8 cellular contexts compared by ENCODE assay signal in the genomic region with DNA sequence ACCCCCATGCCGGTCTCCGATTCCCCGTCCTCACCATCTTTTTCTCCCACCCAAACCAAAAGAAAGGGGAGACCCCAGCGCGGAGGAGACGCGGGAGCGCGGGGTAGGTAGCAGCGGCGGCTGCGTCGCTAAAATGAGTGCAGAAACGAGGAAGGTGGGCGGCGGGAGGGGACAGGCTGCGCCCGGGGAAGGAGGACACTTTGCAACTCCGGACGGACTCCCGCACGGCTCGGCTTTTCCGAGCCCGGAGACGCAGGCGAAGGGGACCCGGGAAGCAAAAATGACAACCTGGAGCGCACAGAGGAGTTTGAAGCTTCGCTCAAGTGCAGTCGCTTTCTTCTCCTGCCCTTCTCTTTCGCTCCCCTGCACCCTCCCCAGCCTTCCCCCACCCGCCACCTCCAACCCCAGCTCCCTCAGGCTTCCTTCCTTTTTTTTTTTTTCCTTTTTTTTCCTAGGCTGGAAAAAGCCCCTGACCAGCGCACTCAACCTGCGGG. TPM values are rescaled to one million over a fixed set of nuclear protein-coding genes. Genes with fewer than 3 reads are reported as not detected.
A peak's percentile ranks its signal among the peaks of the same experiment; 100 is the strongest.
DNase-seq lines count a peak whose midpoint lies in the region; ATAC-seq and TF ChIP-seq lines count a peak whose summit lies in the region.

No MANE protein-coding gene starts in this region.

- DNase-seq in GM13977 (ENCODE audit: low spot score), result peak; percentile 52
- no peak for DNase-seq in SK-N-MC (ENCODE audit: low read depth, low spot score)
- DNase-seq in mammary epithelial cell, result no peak
- DNase-seq in left lobe of liver (ENCODE audit: low spot score), result no peak
- DNase-seq in stimulated activated effector memory CD8-positive, alpha-beta T cell treated with anti-CD3 and anti-CD28 coated beads, Interleukin-12 subunit alpha, Interleukin-12 subunit beta, amount 100 ng/mL, for 72 hours (ENCODE audit: low spot score in 2 of 2), result peak; percentile 16 to 74
- no peak for DNase-seq in LoVo (ENCODE audit: low spot score)
- no peak for DNase-seq in NCI-H345 treated with DMSO at 0.1 percent for 48 hours (lab: John Stamatoyannopoulos, UW; ENCODE audit: unreplicated experiment)

- H3K4me3 Mint-ChIP-seq in stimulated activated effector memory CD8-positive, alpha-beta T cell treated with anti-CD3 and anti-CD28 coated beads, Interleukin-12 subunit alpha, Interleukin-12 subunit beta, amount 100 ng/mL, for 72 hours, result peak overlapping the region; percentile 97

- CTCF ChIA-PET in mammary epithelial cell (lab: Charles Lee; ENCODE audit: low non-redundant PET), result interaction anchor here (0.6 to 1.0 kb wide), 3 partner anchors 289 to 490 kb away, joined by 6 to 15 read pairs (median 9); no protein-coding TSS in a partner anchor

- peaks cover 29% of the 10 kb centered on the region for H3K4me1 ChIP-seq in mammary epithelial cell (ENCODE audit: insufficient read depth, low read length)

- H3K4me2 ChIP-seq in mammary epithelial cell (ENCODE audit: insufficient read depth, low read depth, low read length), result peak overlapping the region; percentile 97

- peaks cover 53% of the 10 kb centered on the region for H3K27me3 ChIP-seq in mammary epithelial cell (ENCODE audit: insufficient read depth, low read length)

- no peak overlapping the region for H3K9ac ChIP-seq in SK-N-MC (ENCODE audit: insufficient read length)
- H3K9ac ChIP-seq in mammary epithelial cell (ENCODE audit: insufficient read depth, low read length), result no peak overlapping the region

- H3K27ac Mint-ChIP-seq in stimulated activated effector memory CD8-positive, alpha-beta T cell treated with anti-CD3 and anti-CD28 coated beads, Interleukin-12 subunit alpha, Interleukin-12 subunit beta, amount 100 ng/mL, for 72 hours, result peak overlapping the region; percentile 96

- dilution Hi-C loops in mammary epithelial cell (cut with HindIII; ENCODE audit: low sequenced_read_pairs), result no loop called here

- H2AFZ ChIP-seq in mammary epithelial cell (ENCODE audit: low read depth, low read length), result peak overlapping the region; percentile 85

- intact Hi-C loops in mammary epithelial cell (cut with micrococcal nuclease), result loop anchor here (5.0 to 10.0 kb wide), 2 partner anchors 573 to 1894 kb away; no protein-coding TSS in a partner anchor

- peak; percentile 5 for ATAC-seq in left lobe of liver
- ATAC-seq in stimulated activated effector memory CD8-positive, alpha-beta T cell treated with anti-CD3 and anti-CD28 coated beads, Interleukin-12 subunit alpha, Interleukin-12 subunit beta, amount 100 ng/mL, for 72 hours, result peak; percentile 17
- no peak for ATAC-seq in HG03571 (IDR thresholded peaks at IDR 0.05; ENCODE audit: unreplicated experiment)

- H4K20me1 ChIP-seq in mammary epithelial cell (ENCODE audit: insufficient read depth, low read length), result no peaks in the 10 kb centered on the region

- BruUV-seq in mammary epithelial cell (replicated peaks; lab: Mats Ljungman, UMichigan), result no TSS peak

- WGBS in mammary epithelial cell (ENCODE audit: low coverage, missing lambda C conversion rate), result under 1% methylated on average over 12 of the region's 35 CpGs

- H3K9me3 Mint-ChIP-seq in stimulated activated effector memory CD8-positive, alpha-beta T cell treated with anti-CD3 and anti-CD28 coated beads, Interleukin-12 subunit alpha, Interleukin-12 subunit beta, amount 100 ng/mL, for 72 hours, result no peaks in the 10 kb centered on the region

- H3K36me3 ChIP-seq in SK-N-MC (ENCODE audit: insufficient read depth, low read length) (no peaks in the 10 kb centered on the region), mammary epithelial cell (ENCODE audit: insufficient read depth, low read length) (no peaks in the 10 kb centered on the region)

- H3K79me2 ChIP-seq in mammary epithelial cell (ENCODE audit: insufficient read depth, low read length), result no peaks in the 10 kb centered on the region

- H3K4me1 Mint-ChIP-seq in stimulated activated effector memory CD8-positive, alpha-beta T cell treated with anti-CD3 and anti-CD28 coated beads, Interleukin-12 subunit alpha, Interleukin-12 subunit beta, amount 100 ng/mL, for 72 hours, result peaks cover 53% of the 10 kb centered on the region

- TF ChIP-seq CTCF in GM13977 (IDR thresholded peaks at IDR 0.05; ENCODE audit: extremely low read depth, insufficient read depth, missing control alignments) (no peak), mammary epithelial cell (conservative IDR thresholded peaks at IDR 0.05 in 1 of 2, IDR thresholded peaks at IDR 0.05 in 1 of 2; ENCODE audit: extremely low read depth in 1 of 2, insufficient read depth in 1 of 2, low read depth in 1 of 2, low read length in 2 of 2) (no peak)

- no peak overlapping the region for H3K27ac ChIP-seq in SK-N-MC
- H3K27ac ChIP-seq in mammary epithelial cell (ENCODE audit: insufficient read depth, low read depth, low read length), result no peak overlapping the region

- peaks cover 38% of the 10 kb centered on the region for H3K36me3 Mint-ChIP-seq in stimulated activated effector memory CD8-positive, alpha-beta T cell treated with anti-CD3 and anti-CD28 coated beads, Interleukin-12 subunit alpha, Interleukin-12 subunit beta, amount 100 ng/mL, for 72 hours

- H3K4me3 ChIP-seq in SK-N-MC (peak overlapping the region; percentile 77), mammary epithelial cell (replicated peaks in 1 of 3; ENCODE audit: insufficient read depth in 1 of 3, low read depth in 2 of 3, low read length in 3 of 3) (peak overlapping the region; percentile 53 to 71 (median 60))

- in situ Hi-C loops in GM13977 (cut with MboI; ENCODE audit: low pct_unique_long_range_greater_than_20kb, low sequenced_read_pairs, unreplicated experiment), result loop anchor here (10.0 to 25.0 kb wide), 2 partner anchors 496 to 748 kb away; no protein-coding TSS in a partner anchor
- in situ Hi-C loops in mammary epithelial cell (cut with MboI; ENCODE audit: low sequenced_read_pairs in 2 of 2), result loop anchor here (10.0 kb wide), 4 partner anchors 496 to 996 kb away; no protein-coding TSS in a partner anchor

- H3K9me3 ChIP-seq in SK-N-MC (ENCODE audit: low read depth, low read length) (no peaks in the 10 kb centered on the region), mammary epithelial cell (replicated peaks; ENCODE audit: insufficient read depth, low read length) (peaks cover 6% of the 10 kb centered on the region)

RNA-seq across cellular contexts. Expression of a gene that starts 0.5 kb away (rescaled TPM):
- total RNA-seq in mammary epithelial cell, result 1 to 10 TPM; 1.5 to 2.2 TPM
- polyA plus RNA-seq in mammary epithelial cell, result 0.09 TPM
- not detected for polyA minus RNA-seq in mammary epithelial cell
- total RNA-seq in left lobe of liver, result 1.1 TPM

Comparison
In these comparisons a context has a peak if more than half of its experiments do, and no peak if none do; other contexts are left out.
1. DNase-seq: peak in GM13977 (single experiment) and stimulated activated effector memory CD8-positive, alpha-beta T cell treated with anti-CD3 and anti-CD28 coated beads, Interleukin-12 subunit alpha, Interleukin-12 subunit beta, amount 100 ng/mL, for 72 hours (2 of 2); none in SK-N-MC (single experiment), mammary epithelial cell (single experiment), left lobe of liver (single experiment), LoVo (single experiment) and NCI-H345 treated with DMSO at 0.1 percent for 48 hours (single experiment).